ENCODE assay signal across 7 cellular contexts in genomic region chr5:40591727-40592396, GRCh38.
A peak's percentile ranks its signal among the peaks of the same experiment; 100 is the strongest.
DNase-seq lines count a peak whose midpoint lies in the region; ATAC-seq and TF ChIP-seq lines count a peak whose summit lies in the region.
"Not testable (repeated sequence)": the region's sequence is repeated elsewhere in the genome, so short reads cannot be mapped to it uniquely, and the experiment has no call there.

No MANE protein-coding gene starts in this region.

- H3K9me3 ChIP-seq in OCI-LY7 (ENCODE audit: low read length): not testable (repeated sequence)

- H3K27ac Mint-ChIP-seq in activated naive CD4-positive, alpha-beta T cell treated with anti-CD3 and anti-CD28 coated beads, Interleukin-2, amount 10 ng/mL, durations not matched to agents 7 days and 5 days: peak overlapping the region; percentile 85

- H3K9me2 ChIP-seq in OCI-LY7 (ENCODE audit: insufficient read depth, low read length): not testable (repeated sequence)

- H3K9me3 Mint-ChIP-seq in activated naive CD4-positive, alpha-beta T cell treated with anti-CD3 and anti-CD28 coated beads, Interleukin-2, amount 10 ng/mL, durations not matched to agents 7 days and 5 days: peaks cover 16% of the 10 kb centered on the region

- H3K4me1 Mint-ChIP-seq in activated naive CD4-positive, alpha-beta T cell treated with anti-CD3 and anti-CD28 coated beads, Interleukin-2, amount 10 ng/mL, durations not matched to agents 7 days and 5 days: peaks cover 21% of the 10 kb centered on the region

- POLR2A ChIA-PET in OCI-LY7 (lab: Charles Lee): interaction anchor here (0.6 to 1.7 kb wide), 5 partner anchors 8 to 248 kb away, joined by 3 to 7 read pairs (median 4); no protein-coding TSS in a partner anchor

- peak overlapping the region; percentile 70 for H3K27ac ChIP-seq in OCI-LY7 (ENCODE audit: low read depth, low read length, poor library complexity, severe bottlenecking)

- H4K20me1 ChIP-seq in OCI-LY7 (ENCODE audit: insufficient read depth, low read length): not testable (repeated sequence)

- peak; percentile 77 for DNase-seq in OCI-LY7 (ENCODE audit: low spot score)
- not testable (repeated sequence) for DNase-seq in activated naive CD4-positive, alpha-beta T cell treated with anti-CD3 and anti-CD28 coated beads, Interleukin-2, amount 10 ng/mL, durations not matched to agents 7 days and 5 days

- intact Hi-C loops in OCI-LY7 (cut with micrococcal nuclease; ENCODE audit: unreplicated experiment): loop anchor here (5.0 kb wide), 1 partner anchor 105 kb away; no protein-coding TSS in a partner anchor

- TF ChIP-seq CTCF in OCI-LY7 (conservative IDR thresholded peaks at IDR 0.05; ENCODE audit: low read length): not testable (repeated sequence)

- peak overlapping the region; percentile 43 for H3K4me3 ChIP-seq in OCI-LY7 (ENCODE audit: low read depth, low read length, poor library complexity, severe bottlenecking)

- H3K36me3 Mint-ChIP-seq in activated naive CD4-positive, alpha-beta T cell treated with anti-CD3 and anti-CD28 coated beads, Interleukin-2, amount 10 ng/mL, durations not matched to agents 7 days and 5 days: not testable (repeated sequence)

- H3K4me3 Mint-ChIP-seq in activated naive CD4-positive, alpha-beta T cell treated with anti-CD3 and anti-CD28 coated beads, Interleukin-2, amount 10 ng/mL, durations not matched to agents 7 days and 5 days: not testable (repeated sequence)

- peak overlapping the region; percentile 59; the same call in 1 of the 2 replicates for H2AFZ ChIP-seq in OCI-LY7 (ENCODE audit: low read length)

- not testable (repeated sequence) for H3K79me2 ChIP-seq in OCI-LY7 (ENCODE audit: insufficient read depth, low read depth, low read length)

- not testable (repeated sequence) for H3K36me3 ChIP-seq in OCI-LY7 (ENCODE audit: insufficient read depth, low read length)

- ATAC-seq in GM18517 (IDR thresholded peaks at IDR 0.05; ENCODE audit: unreplicated experiment): peak; percentile 98
- ATAC-seq in GM19452 (IDR thresholded peaks at IDR 0.05; ENCODE audit: unreplicated experiment): peak; percentile 92
- peak; percentile 88 for ATAC-seq in HG02571 (IDR thresholded peaks at IDR 0.05; ENCODE audit: unreplicated experiment)
- ATAC-seq in HG03064 (IDR thresholded peaks at IDR 0.05; ENCODE audit: low read depth, unreplicated experiment): peak; percentile 80
- peak; percentile 75 for ATAC-seq in HG03558 (IDR thresholded peaks at IDR 0.05; ENCODE audit: extremely low read depth, unreplicated experiment)

- H3K27me3 Mint-ChIP-seq in activated naive CD4-positive, alpha-beta T cell treated with anti-CD3 and anti-CD28 coated beads, Interleukin-2, amount 10 ng/mL, durations not matched to agents 7 days and 5 days: not testable (repeated sequence)

- H3K4me2 ChIP-seq in OCI-LY7 (ENCODE audit: low read length): peak overlapping the region; percentile 73

- CTCF ChIA-PET in OCI-LY7 (lab: Charles Lee; ENCODE audit: unreplicated experiment); activated naive CD4-positive, alpha-beta T cell treated with anti-CD3 and anti-CD28 coated beads, Interleukin-2, amount 10 ng/mL, durations not matched to agents 7 days and 5 days (lab: Charles Lee): not testable (repeated sequence)

- H3K4me1 ChIP-seq in OCI-LY7 (ENCODE audit: insufficient read depth, low read length, poor library complexity, severe bottlenecking): peaks cover 21% of the 10 kb centered on the region

- BruUV-seq in OCI-LY7 (replicated peaks; lab: Mats Ljungman, UMichigan): not testable (repeated sequence)
